Comparison of ENCODE assay signal across 22 cellular contexts in the genomic region with DNA sequence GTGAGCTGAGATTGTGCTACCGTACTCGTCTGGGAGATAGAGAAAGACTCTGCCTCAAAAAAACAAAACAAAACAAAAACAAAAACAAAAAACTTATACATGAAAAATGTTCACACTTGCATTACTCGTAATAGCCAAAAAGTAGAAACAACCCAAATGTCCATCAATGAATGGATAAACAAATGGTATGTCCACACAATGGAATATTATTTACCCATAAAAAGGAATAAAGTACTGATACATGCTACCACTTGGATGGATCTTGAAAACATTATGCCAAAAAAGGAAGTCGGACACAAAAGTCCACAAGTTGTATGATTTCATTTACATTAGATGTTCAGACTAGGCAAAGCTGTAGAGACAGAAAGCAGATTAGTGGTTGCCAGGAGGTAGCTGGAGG. TPM values are rescaled to one million over a fixed set of nuclear protein-coding genes. Genes with fewer than 3 reads are reported as not detected.
DNase-seq lines count a peak whose midpoint lies in the region; ATAC-seq and TF ChIP-seq lines count a peak whose summit lies in the region.
"Had no signal": no experiment of that assay in that cellular context is flagged by ENCODE, and none has a peak within 500 bp of the region (broad histone marks: within the 10 kb centered on the region; RNA-seq: fewer than 3 reads in every experiment).

No MANE protein-coding gene starts in this region.

- H3K36me3 ChIP-seq in HEK293 (ENCODE audit: control insufficient read depth in 2 of 2, insufficient read depth in 1 of 2, low read length in 2 of 2): peaks cover 8 to 32% of the 10 kb centered on the region in 2 experiments; a peak in 2 of 3 replicates
- H3K36me3 ChIP-seq in Caco-2 (ENCODE audit: control insufficient read depth, insufficient read depth, low read length): no peaks in the 10 kb centered on the region; the same call in 1 of the 2 replicates

- no peak overlapping the region for H3K4me3 Mint-ChIP-seq in activated T-cell treated with anti-CD3 and anti-CD28 coated beads, Interleukin-2, amount 50 U/mL, for 72 hours
- no peak overlapping the region for H3K4me3 Mint-ChIP-seq in activated T-helper 17 cell treated with anti-CD3 and anti-CD28 coated beads, Interleukin-2, amount 50 U/mL, for 72 hours
- no peak overlapping the region for H3K4me3 Mint-ChIP-seq in memory B cell
- H3K4me3 Mint-ChIP-seq in Caco-2 (ENCODE audit: unreplicated experiment): no peak overlapping the region
- H3K4me3 Mint-ChIP-seq: CD14-positive monocyte; CD4-positive, alpha-beta memory T cell; CD4-positive, CD25-positive, alpha-beta regulatory T cell; CD8-positive, alpha-beta memory T cell had no signal

- BruUV-seq in Caco-2 (replicated peaks; lab: Mats Ljungman, UMichigan): no TSS peak

- no peaks in the 10 kb centered on the region for H3K27me3 ChIP-seq in Caco-2 (replicated peaks; ENCODE audit: control insufficient read depth, insufficient read depth, low read length)
- H3K27me3 ChIP-seq: BE2C, BLaER1 had no signal

- H3K27ac ChIP-seq in HEK293 (ENCODE audit: extremely low read depth, low read depth, low read length): no peak overlapping the region
- H3K27ac ChIP-seq: BLaER1 had no signal

- H3K4me1 Mint-ChIP-seq in activated T-cell treated with anti-CD3 and anti-CD28 coated beads, Interleukin-2, amount 50 U/mL, for 72 hours (ENCODE audit: low read depth): peaks cover 5% of the 10 kb centered on the region
- H3K4me1 Mint-ChIP-seq in activated T-helper 17 cell treated with anti-CD3 and anti-CD28 coated beads, Interleukin-2, amount 50 U/mL, for 72 hours: no peaks in the 10 kb centered on the region
- peaks cover 7% of the 10 kb centered on the region for H3K4me1 Mint-ChIP-seq in memory B cell
- H3K4me1 Mint-ChIP-seq in Caco-2 (ENCODE audit: low read depth, unreplicated experiment): no peaks in the 10 kb centered on the region
- H3K4me1 Mint-ChIP-seq: CD14-positive monocyte had no signal

- peaks cover 0 to 2% of the 10 kb centered on the region in 2 donors for H3K9me3 Mint-ChIP-seq in activated T-cell treated with anti-CD3 and anti-CD28 coated beads, Interleukin-2, amount 50 U/mL, for 72 hours
- H3K9me3 Mint-ChIP-seq in activated T-helper 17 cell treated with anti-CD3 and anti-CD28 coated beads, Interleukin-2, amount 50 U/mL, for 72 hours: no peaks in the 10 kb centered on the region
- H3K9me3 Mint-ChIP-seq in memory B cell (peaks cover 1% of the 10 kb centered on the region), Caco-2 (ENCODE audit: unreplicated experiment) (no peaks in the 10 kb centered on the region)
- H3K9me3 Mint-ChIP-seq: CD14-positive monocyte; CD4-positive, alpha-beta memory T cell; CD8-positive, alpha-beta memory T cell had no signal

- H3K4me3 ChIP-seq in HEK293 (ENCODE audit: low read depth, low read length) (no peak overlapping the region), Caco-2 (ENCODE audit: low read depth, low read length) (no peak overlapping the region)
- H3K4me3 ChIP-seq: BLaER1 had no signal

- intact Hi-C loops in Caco-2 (cut with micrococcal nuclease; ENCODE audit: unreplicated experiment): no loop called here

- TF ChIP-seq CTCF in HEK293 (tag by site-specific recombination; IDR thresholded peaks at IDR 0.05): no peak
- no peak for TF ChIP-seq CTCF in Caco-2 (IDR thresholded peaks at IDR 0.05; ENCODE audit: insufficient read depth in 1 of 2, low read depth in 1 of 2, low read length in 1 of 2, severe bottlenecking in 1 of 2, unreplicated experiment in 1 of 2)

- no peak for ATAC-seq in activated T-cell treated with anti-CD3 and anti-CD28 coated beads, Interleukin-2, amount 50 U/mL, for 72 hours (replicated peaks in 1 of 2)
- ATAC-seq in activated T-helper 17 cell treated with anti-CD3 and anti-CD28 coated beads, Interleukin-2, amount 50 U/mL, for 72 hours (replicated peaks): no peak
- no peak for ATAC-seq in memory B cell (ENCODE audit: low read depth)
- ATAC-seq in GM18502 (IDR thresholded peaks at IDR 0.05; ENCODE audit: poor library complexity, unreplicated experiment): no peak

- H3K36me3 Mint-ChIP-seq in activated T-cell treated with anti-CD3 and anti-CD28 coated beads, Interleukin-2, amount 50 U/mL, for 72 hours (ENCODE audit: insufficient read depth in 2 of 2): peaks cover 9 to 10% of the 10 kb centered on the region in 2 donors
- peaks cover 87% of the 10 kb centered on the region for H3K36me3 Mint-ChIP-seq in activated T-helper 17 cell treated with anti-CD3 and anti-CD28 coated beads, Interleukin-2, amount 50 U/mL, for 72 hours (ENCODE audit: low read depth)
- H3K36me3 Mint-ChIP-seq in memory B cell: peaks cover 26% of the 10 kb centered on the region
- peaks cover 32% of the 10 kb centered on the region for H3K36me3 Mint-ChIP-seq in Caco-2 (ENCODE audit: insufficient read depth, unreplicated experiment)

- H3K27ac Mint-ChIP-seq in activated T-cell treated with anti-CD3 and anti-CD28 coated beads, Interleukin-2, amount 50 U/mL, for 72 hours: peak overlapping the region; percentile 78
- peak overlapping the region; percentile 22 for H3K27ac Mint-ChIP-seq in activated T-helper 17 cell treated with anti-CD3 and anti-CD28 coated beads, Interleukin-2, amount 50 U/mL, for 72 hours
- H3K27ac Mint-ChIP-seq in memory B cell: peak overlapping the region; percentile 71
- no peak overlapping the region for H3K27ac Mint-ChIP-seq in Caco-2 (ENCODE audit: unreplicated experiment)
- H3K27ac Mint-ChIP-seq: CD4-positive, CD25-positive, alpha-beta regulatory T cell; CD8-positive, alpha-beta memory T cell had no signal

- H3K4me1 ChIP-seq in HEK293 (ENCODE audit: control insufficient read depth, insufficient read depth, low read length) (no peaks in the 10 kb centered on the region), Caco-2 (no peaks in the 10 kb centered on the region)
- H3K4me1 ChIP-seq: BE2C, BLaER1 had no signal

- H3K9me3 ChIP-seq in HEK293 (ENCODE audit: control insufficient read depth, insufficient read depth, low read depth, low read length) (no peaks in the 10 kb centered on the region), Caco-2 (no peaks in the 10 kb centered on the region)
- H3K9me3 ChIP-seq: BE2C had no signal

- no peak for DNase-seq in activated T-cell treated with anti-CD3 and anti-CD28 coated beads, Interleukin-2, amount 50 U/mL, for 72 hours
- DNase-seq in activated T-cell treated with anti-CD3 and anti-CD28 coated beads, Interleukin-2, amount 50 U/mL, for 1 hour: no peak
- DNase-seq in memory B cell (ENCODE audit: low spot score in 2 of 2): no peak
- DNase-seq in HPDE6-E6E7 (ENCODE audit: extremely low spot score): no peak
- no peak for DNase-seq in Caco-2
- DNase-seq: 8988T; ACHN; BE2C; C1 segment of cervical spinal cord; Calu3; CD4-positive, alpha-beta memory T cell; CD4-positive, CD25-positive, alpha-beta regulatory T cell; CD8-positive, alpha-beta memory T cell; COR-L47; DMS79 treated with DMSO at 0.1 percent for 48 hours; GF-D8 had no signal

- CTCF ChIA-PET in HEK293 (lab: Yijun Ruan, JAX): no interaction called here
- CTCF ChIA-PET in Caco-2 (lab: Charles Lee): no interaction called here

- H3K27me3 Mint-ChIP-seq in activated T-cell treated with anti-CD3 and anti-CD28 coated beads, Interleukin-2, amount 50 U/mL, for 72 hours (ENCODE audit: low read depth): no peaks in the 10 kb centered on the region
- H3K27me3 Mint-ChIP-seq in activated T-helper 17 cell treated with anti-CD3 and anti-CD28 coated beads, Interleukin-2, amount 50 U/mL, for 72 hours: no peaks in the 10 kb centered on the region
- H3K27me3 Mint-ChIP-seq in memory B cell (no peaks in the 10 kb centered on the region), Caco-2 (ENCODE audit: insufficient read depth, unreplicated experiment) (no peaks in the 10 kb centered on the region)
- H3K27me3 Mint-ChIP-seq: CD4-positive, alpha-beta memory T cell; CD4-positive, CD25-positive, alpha-beta regulatory T cell; CD8-positive, alpha-beta memory T cell had no signal

- POLR2A ChIA-PET in HEK293 (lab: Yijun Ruan, JAX): no interaction called here
- POLR2A ChIA-PET in Caco-2 (lab: Charles Lee): no interaction called here

TF ChIP-seq in HEK293, 187 proteins besides CTCF, POLR2A, EP300 and RAD21 (continues in another document):
- TF ChIP-seq ZNF146 (tag by site-specific recombination; IDR thresholded peaks at IDR 0.05): peak; percentile 94
- TF ChIP-seq, protein P1, sequence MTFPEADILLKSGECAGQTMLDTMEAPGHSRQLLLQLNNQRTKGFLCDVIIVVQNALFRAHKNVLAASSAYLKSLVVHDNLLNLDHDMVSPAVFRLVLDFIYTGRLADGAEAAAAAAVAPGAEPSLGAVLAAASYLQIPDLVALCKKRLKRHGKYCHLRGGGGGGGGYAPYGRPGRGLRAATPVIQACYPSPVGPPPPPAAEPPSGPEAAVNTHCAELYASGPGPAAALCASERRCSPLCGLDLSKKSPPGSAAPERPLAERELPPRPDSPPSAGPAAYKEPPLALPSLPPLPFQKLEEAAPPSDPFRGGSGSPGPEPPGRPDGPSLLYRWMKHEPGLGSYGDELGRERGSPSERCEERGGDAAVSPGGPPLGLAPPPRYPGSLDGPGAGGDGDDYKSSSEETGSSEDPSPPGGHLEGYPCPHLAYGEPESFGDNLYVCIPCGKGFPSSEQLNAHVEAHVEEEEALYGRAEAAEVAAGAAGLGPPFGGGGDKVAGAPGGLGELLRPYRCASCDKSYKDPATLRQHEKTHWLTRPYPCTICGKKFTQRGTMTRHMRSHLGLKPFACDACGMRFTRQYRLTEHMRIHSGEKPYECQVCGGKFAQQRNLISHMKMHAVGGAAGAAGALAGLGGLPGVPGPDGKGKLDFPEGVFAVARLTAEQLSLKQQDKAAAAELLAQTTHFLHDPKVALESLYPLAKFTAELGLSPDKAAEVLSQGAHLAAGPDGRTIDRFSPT (tag by site-specific recombination; IDR thresholded peaks at IDR 0.05): no peak

RNA-seq across cellular contexts. Expression of a gene that starts 26.7 kb away (rescaled TPM):
- 10 to 100 TPM; 52.0 to 56.9 TPM for total RNA-seq in activated T-cell treated with anti-CD3 and anti-CD28 coated beads, Interleukin-2, amount 50 U/mL, for 72 hours
- 10 to 100 TPM; 50.8 to 62.0 TPM for total RNA-seq in activated T-helper 17 cell treated with anti-CD3 and anti-CD28 coated beads, Interleukin-2, amount 50 U/mL, for 72 hours
- total RNA-seq in Caco-2 (2022): 52.2 and 54.6 TPM in 2 replicates

RNA-seq across cellular contexts. Expression of a gene that starts 44.5 kb away (rescaled TPM):
- not detected for total RNA-seq in activated T-cell treated with anti-CD3 and anti-CD28 coated beads, Interleukin-2, amount 50 U/mL, for 72 hours
- not detected for total RNA-seq in activated T-helper 17 cell treated with anti-CD3 and anti-CD28 coated beads, Interleukin-2, amount 50 U/mL, for 72 hours
- total RNA-seq in Caco-2 (2022): not detected in 2 replicates
- total RNA-seq: A673; Calu3; CD4-positive, alpha-beta memory T cell; CD4-positive, CD25-positive, alpha-beta regulatory T cell; CD8-positive, alpha-beta memory T cell had no signal

RNA-seq across cellular contexts. Expression of a gene that starts 49.6 kb away (rescaled TPM):
- total RNA-seq in activated T-cell treated with anti-CD3 and anti-CD28 coated beads, Interleukin-2, amount 50 U/mL, for 72 hours: not detected
- total RNA-seq in activated T-helper 17 cell treated with anti-CD3 and anti-CD28 coated beads, Interleukin-2, amount 50 U/mL, for 72 hours: not detected
- not detected in 2 replicates for total RNA-seq in Caco-2 (2022)
- total RNA-seq: A673; Calu3; CD4-positive, alpha-beta memory T cell; CD4-positive, CD25-positive, alpha-beta regulatory T cell; CD8-positive, alpha-beta memory T cell had no signal

RNA-seq across cellular contexts. Expression of a gene that starts 57.3 kb away (rescaled TPM):
- total RNA-seq in activated T-cell treated with anti-CD3 and anti-CD28 coated beads, Interleukin-2, amount 50 U/mL, for 72 hours: 10 to 100 TPM; 18.9 to 20.4 TPM
- total RNA-seq in activated T-helper 17 cell treated with anti-CD3 and anti-CD28 coated beads, Interleukin-2, amount 50 U/mL, for 72 hours: 10 to 100 TPM in 1 of 2 donors, 1 to 10 TPM in 1; 9.6 to 11.3 TPM
- 10.8 and 12.1 TPM in 2 replicates for total RNA-seq in Caco-2 (2022)
